In the genomic region with DNA sequence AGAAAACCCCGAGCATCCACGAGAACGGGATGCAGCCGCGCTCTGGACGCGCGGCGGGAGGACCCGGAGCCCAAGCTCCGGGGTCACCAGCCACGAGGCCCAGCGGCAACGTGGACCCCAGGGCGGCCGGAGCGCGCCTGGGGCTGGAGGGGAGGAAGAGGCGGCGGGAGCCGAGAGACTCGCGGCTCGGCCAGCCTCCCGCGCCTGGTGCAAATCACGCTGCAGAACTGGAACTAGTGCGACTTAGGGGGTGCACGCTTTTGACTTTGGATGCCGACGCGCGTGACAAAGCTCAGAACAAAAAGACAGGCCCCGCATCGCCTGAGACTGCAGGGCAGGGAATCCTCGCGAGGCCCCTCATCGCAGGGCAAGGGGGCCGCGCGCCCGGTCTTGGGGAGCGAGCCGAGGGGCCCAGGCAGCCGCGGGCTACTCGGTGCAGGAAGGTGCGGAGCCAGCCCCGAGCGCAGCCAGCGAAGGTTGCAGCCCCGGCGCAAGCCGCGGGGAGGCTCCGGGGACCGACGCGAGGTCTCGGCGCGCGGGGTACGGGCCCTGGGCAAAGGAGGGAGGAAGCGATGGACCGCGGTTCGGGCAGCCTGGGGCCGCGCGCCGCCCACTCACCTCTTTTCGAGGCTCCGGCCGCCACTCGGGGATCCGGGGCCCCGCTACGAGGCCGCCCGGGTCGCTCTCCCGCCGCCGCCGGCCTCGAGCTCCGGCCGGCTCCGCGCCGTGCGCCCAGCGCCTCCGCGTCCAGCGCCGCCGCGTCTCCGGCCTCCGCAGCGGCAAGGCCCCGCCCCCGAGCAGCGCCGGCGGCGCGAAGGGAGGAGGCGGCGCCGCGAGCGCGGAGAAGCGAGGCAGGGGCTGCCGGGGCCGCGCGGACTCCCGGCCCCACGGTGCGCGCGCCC, we compare ENCODE assay signal across 8 cellular contexts. TPM values are rescaled to one million over a fixed set of nuclear protein-coding genes. Genes with fewer than 3 reads are reported as not detected.
DNase-seq lines count a peak whose midpoint lies in the region; ATAC-seq and TF ChIP-seq lines count a peak whose summit lies in the region.

A gene with protein sequence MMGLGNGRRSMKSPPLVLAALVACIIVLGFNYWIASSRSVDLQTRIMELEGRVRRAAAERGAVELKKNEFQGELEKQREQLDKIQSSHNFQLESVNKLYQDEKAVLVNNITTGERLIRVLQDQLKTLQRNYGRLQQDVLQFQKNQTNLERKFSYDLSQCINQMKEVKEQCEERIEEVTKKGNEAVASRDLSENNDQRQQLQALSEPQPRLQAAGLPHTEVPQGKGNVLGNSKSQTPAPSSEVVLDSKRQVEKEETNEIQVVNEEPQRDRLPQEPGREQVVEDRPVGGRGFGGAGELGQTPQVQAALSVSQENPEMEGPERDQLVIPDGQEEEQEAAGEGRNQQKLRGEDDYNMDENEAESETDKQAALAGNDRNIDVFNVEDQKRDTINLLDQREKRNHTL (minus strand): TSS at position 766 of the 902 bp plus-strand sequence. CDS start 20,238 bp downstream, outside the sequence.

- ATAC-seq in HG02571 (IDR thresholded peaks at IDR 0.05; ENCODE audit: unreplicated experiment): peak; percentile 71

- H3K9me3 ChIP-seq in suprapubic skin: no peaks in the 10 kb centered on the region

- WGBS in suprapubic skin: 3% methylated on average over 35 of the region's 126 CpGs

- H3K27ac ChIP-seq in suprapubic skin: peak within 1 kb of the TSS; percentile 80

- H3K4me1 ChIP-seq in suprapubic skin: peaks cover 16% of the 10 kb centered on the region

- no peaks in the 10 kb centered on the region for H3K36me3 ChIP-seq in suprapubic skin

- peak; percentile 66 for DNase-seq in activated effector memory CD4-positive, alpha-beta T cell treated with anti-CD3 and anti-CD28 coated beads, Interleukin-2, amount 50 U/mL, for 16 hours
- DNase-seq in activated effector memory CD4-positive, alpha-beta T cell treated with Interleukin-2 at 50 U/mL for 16 hours: no peak
- DNase-seq in NCI-H1092 (lab: John Stamatoyannopoulos, UW) (peak; percentile 49), epidermal melanocyte (ENCODE audit: insufficient read length, low spot score) (peak; percentile 57), mesenteric fat pad (ENCODE audit: low spot score) (no peak), suprapubic skin (ENCODE audit: low spot score in 2 of 2) (peak in 1 of 2 donors; percentile 66)

- TF ChIP-seq CTCF in WI38 (IDR thresholded peaks at IDR 0.05; ENCODE audit: low read depth, low read length) (no peak), suprapubic skin (IDR thresholded peaks at IDR 0.05) (no peak)

- no peaks in the 10 kb centered on the region for H3K27me3 ChIP-seq in suprapubic skin

- H3K4me3 ChIP-seq in WI38 (ENCODE audit: low read depth, low read length) (peak within 1 kb of the TSS; percentile 75), suprapubic skin (peak within 1 kb of the TSS; percentile 67)

- no peak for TF ChIP-seq EP300 in suprapubic skin (IDR thresholded peaks at IDR 0.05)

- TF ChIP-seq POLR2A in suprapubic skin (IDR thresholded peaks at IDR 0.05): no peak

RNA-seq across cellular contexts. Expression of the gene that starts here (rescaled TPM):
- total RNA-seq in mesenteric fat pad (15.4 TPM), suprapubic skin (10 to 100 TPM in 3 of 4 donors, 1 to 10 TPM in 1; 6.6 to 10.6 (median 10.3) TPM)

Comparison
In these comparisons a context has a peak if more than half of its experiments do, and no peak if none do; other contexts are left out.
1. DNase-seq: peak in activated effector memory CD4-positive, alpha-beta T cell treated with anti-CD3 and anti-CD28 coated beads, Interleukin-2, amount 50 U/mL, for 16 hours (single experiment), NCI-H1092 (single experiment) and epidermal melanocyte (single experiment); none in activated effector memory CD4-positive, alpha-beta T cell treated with Interleukin-2 at 50 U/mL for 16 hours (single experiment) and mesenteric fat pad (single experiment).